In the genomic region with DNA sequence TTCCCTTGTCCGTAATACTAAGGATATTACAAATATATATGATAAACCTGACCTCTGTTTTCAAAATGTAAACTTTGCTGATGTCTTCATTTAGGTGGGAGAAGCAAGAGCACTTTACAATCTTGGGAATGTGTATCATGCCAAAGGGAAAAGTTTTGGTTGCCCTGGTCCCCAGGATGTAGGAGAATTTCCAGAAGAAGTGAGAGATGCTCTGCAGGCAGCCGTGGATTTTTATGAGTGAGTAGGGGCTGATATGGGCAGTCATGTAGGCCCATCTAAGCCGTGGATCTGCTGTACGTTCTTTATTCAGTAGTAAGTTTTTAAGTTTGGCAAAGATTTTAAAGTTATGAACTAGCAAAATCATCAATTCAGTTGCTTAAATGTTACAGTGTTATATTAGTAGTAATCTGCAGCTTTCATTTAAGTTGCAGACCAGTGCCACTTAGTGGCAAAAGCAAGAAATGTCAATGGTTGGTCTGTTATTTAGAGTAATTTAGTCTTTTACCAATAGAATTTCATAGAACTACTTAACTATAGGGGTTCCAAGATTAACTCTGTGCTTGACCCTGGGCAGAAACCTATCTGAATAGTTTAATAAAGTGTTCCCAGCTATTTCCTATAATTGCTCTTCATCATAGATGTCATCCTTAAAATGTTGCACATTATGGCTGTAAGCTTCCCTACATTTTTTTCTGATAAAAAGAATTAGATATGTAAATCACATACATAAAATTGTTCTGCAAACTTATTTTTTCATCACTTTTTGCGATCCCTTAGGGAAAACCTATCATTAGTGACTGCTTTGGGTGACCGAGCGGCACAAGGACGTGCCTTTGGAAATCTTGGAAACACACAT, we compare ENCODE assay signal across 8 cellular contexts. TPM values are rescaled to one million over a fixed set of nuclear protein-coding genes. Genes with fewer than 3 reads are reported as not detected.
DNase-seq lines count a peak whose midpoint lies in the region; FAIRE-seq and TF ChIP-seq lines count a peak whose summit lies in the region.

No MANE protein-coding gene starts in this region.

- H3K4me1 ChIP-seq in Karpas-422 (ENCODE audit: low read length), result no peaks in the 10 kb centered on the region
- no peaks in the 10 kb centered on the region for H3K4me1 ChIP-seq in liver (ENCODE audit: control insufficient read depth in 4 of 4, insufficient read depth in 4 of 4, low read length in 3 of 4)

- 65% methylated on average over 8 of the region's 8 CpGs for WGBS in liver

- peak; percentile 82 for FAIRE-seq in RCC 7860 (lab: Jason Lieb, UNC)

- H3K9me3 Mint-ChIP-seq in chondrocyte (ENCODE audit: low read depth), result no peaks in the 10 kb centered on the region
- no peaks in the 10 kb centered on the region for H3K9me3 Mint-ChIP-seq in type B pancreatic cell
- H3K9me3 Mint-ChIP-seq in T-helper 2 cell treated with Interferon-gamma antibody and Interleukin-4, amounts not matched to agents 5 μg/mL and 100 μg/mL, for 36 hours, result no peaks in the 10 kb centered on the region

- no peak overlapping the region for H3K27ac ChIP-seq in Karpas-422 (ENCODE audit: low read length)
- no peak overlapping the region for H3K27ac ChIP-seq in liver (ENCODE audit: low read depth in 1 of 2, low read length in 2 of 2)

- H3K4me2 ChIP-seq in Karpas-422 (ENCODE audit: low read depth, low read length, poor library complexity, severe bottlenecking), result no peak overlapping the region

- H3K27me3 ChIP-seq in Karpas-422 (ENCODE audit: low read length) (no peaks in the 10 kb centered on the region), liver (ENCODE audit: control insufficient read depth in 4 of 4, insufficient read depth in 4 of 4, low read length in 3 of 4) (no peaks in the 10 kb centered on the region)

- no peak overlapping the region for H2AFZ ChIP-seq in Karpas-422 (ENCODE audit: low read length)

- no peaks in the 10 kb centered on the region for H4K20me1 ChIP-seq in Karpas-422 (ENCODE audit: insufficient read depth, low read depth, low read length)

- no peak overlapping the region for H3K4me3 Mint-ChIP-seq in chondrocyte (ENCODE audit: unreplicated experiment)
- no peak overlapping the region for H3K4me3 Mint-ChIP-seq in type B pancreatic cell
- H3K4me3 Mint-ChIP-seq in T-helper 2 cell treated with Interferon-gamma antibody and Interleukin-4, amounts not matched to agents 5 μg/mL and 100 μg/mL, for 36 hours, result no peak overlapping the region

- no peaks in the 10 kb centered on the region for H3K9me3 ChIP-seq in Karpas-422 (ENCODE audit: low read length)
- H3K9me3 ChIP-seq in liver (ENCODE audit: control insufficient read depth in 4 of 4, low read length in 3 of 4), result no peaks in the 10 kb centered on the region

- peak; percentile 90 to 91 for TF ChIP-seq RAD21 in liver (IDR thresholded peaks at IDR 0.05)

- H3K27ac Mint-ChIP-seq in chondrocyte (ENCODE audit: unreplicated experiment) (peak overlapping the region; percentile 39), type B pancreatic cell (no peak overlapping the region)
- H3K27ac Mint-ChIP-seq in T-helper 2 cell treated with Interferon-gamma antibody and Interleukin-4, amounts not matched to agents 5 μg/mL and 100 μg/mL, for 36 hours, result no peak overlapping the region

- TF ChIP-seq CTCF in GM12875 (IDR thresholded peaks at IDR 0.05; ENCODE audit: borderline replicate concordance, insufficient read depth, low read depth, low read length) (peak; percentile 43; the same call in 1 of the 2 replicates), chondrocyte (IDR thresholded peaks at IDR 0.05) (peak; percentile 94), liver (IDR thresholded peaks at IDR 0.05; ENCODE audit: low read depth, low read length, missing input control) (peak; percentile 77), type B pancreatic cell (conservative IDR thresholded peaks at IDR 0.05) (peak; percentile 91)

- H3K36me3 ChIP-seq in Karpas-422 (ENCODE audit: insufficient read depth, low read length) (no peaks in the 10 kb centered on the region), liver (ENCODE audit: control insufficient read depth in 4 of 4, insufficient read depth in 3 of 4, low read depth in 1 of 4, low read length in 3 of 4) (no peaks in the 10 kb centered on the region)

- H3K36me3 Mint-ChIP-seq in chondrocyte (ENCODE audit: low read depth) (peaks cover 3% of the 10 kb centered on the region), type B pancreatic cell (peaks cover 4% of the 10 kb centered on the region)
- peaks cover 12% of the 10 kb centered on the region for H3K36me3 Mint-ChIP-seq in T-helper 2 cell treated with Interferon-gamma antibody and Interleukin-4, amounts not matched to agents 5 μg/mL and 100 μg/mL, for 36 hours (ENCODE audit: low read depth)

- H3K9ac ChIP-seq in Karpas-422 (ENCODE audit: low read length), result no peak overlapping the region; the same call in 1 of the 2 replicates
- H3K9ac ChIP-seq in liver (ENCODE audit: low read depth in 1 of 2, low read length in 2 of 2), result no peak overlapping the region

- H3K9me2 ChIP-seq in Karpas-422 (replicated peaks; ENCODE audit: insufficient read depth, low read length), result no peaks in the 10 kb centered on the region

- H3K4me3 ChIP-seq in GM12875 (ENCODE audit: low read depth, low read length) (no peak overlapping the region), Karpas-422 (ENCODE audit: low read length) (no peak overlapping the region), liver (ENCODE audit: low read depth in 1 of 3, low read length in 3 of 3) (no peak overlapping the region)

- peak; percentile 77 for DNase-seq in Ammon's horn (ENCODE audit: low spot score)
- DNase-seq in Karpas-422, result peak; percentile 85
- DNase-seq in RCC 7860 (ENCODE audit: low spot score), result peak; percentile 45
- no peak for DNase-seq in chondrocyte (ENCODE audit: low spot score)
- DNase-seq in type B pancreatic cell (ENCODE audit: extremely low spot score, unreplicated experiment), result no peak
- no peak for DNase-seq in T-helper 2 cell treated with Interferon-gamma antibody and Interleukin-4, amounts not matched to agents 5 μg/mL and 100 μg/mL, for 36 hours (ENCODE audit: low spot score)

- no peaks in the 10 kb centered on the region for H3K79me2 ChIP-seq in Karpas-422 (ENCODE audit: low read length)

- H3K27me3 Mint-ChIP-seq in chondrocyte (ENCODE audit: low read depth) (no peaks in the 10 kb centered on the region), type B pancreatic cell (no peaks in the 10 kb centered on the region)
- H3K27me3 Mint-ChIP-seq in T-helper 2 cell treated with Interferon-gamma antibody and Interleukin-4, amounts not matched to agents 5 μg/mL and 100 μg/mL, for 36 hours (ENCODE audit: low read depth), result no peaks in the 10 kb centered on the region

- peaks cover 15% of the 10 kb centered on the region for H3K4me1 Mint-ChIP-seq in chondrocyte (ENCODE audit: low read depth)
- peaks cover 7% of the 10 kb centered on the region for H3K4me1 Mint-ChIP-seq in type B pancreatic cell (ENCODE audit: unreplicated experiment)
- no peaks in the 10 kb centered on the region for H3K4me1 Mint-ChIP-seq in T-helper 2 cell treated with Interferon-gamma antibody and Interleukin-4, amounts not matched to agents 5 μg/mL and 100 μg/mL, for 36 hours (ENCODE audit: low read depth)

TF ChIP-seq in liver, 16 proteins besides CTCF, POLR2A, EP300 and RAD21 (continues in another document):
- TF ChIP-seq FOXA2 (IDR thresholded peaks at IDR 0.05), result no peak
- no peak for TF ChIP-seq JUND (IDR thresholded peaks at IDR 0.05)
- TF ChIP-seq ZBTB33 (IDR thresholded peaks at IDR 0.05), result no peak
- TF ChIP-seq HNF4G (IDR thresholded peaks at IDR 0.05), result no peak
- TF ChIP-seq RXRA (IDR thresholded peaks at IDR 0.05), result no peak
- TF ChIP-seq SP1 (IDR thresholded peaks at IDR 0.05), result no peak
- no peak for TF ChIP-seq MAX (IDR thresholded peaks at IDR 0.05)
- TF ChIP-seq FOXA1 (IDR thresholded peaks at IDR 0.05), result no peak

RNA-seq across cellular contexts. Expression of gene GPSM2, which starts 21.3 kb away (rescaled TPM):
- total RNA-seq in Karpas-422 (2014; rRNA removed; shearing (Covaris generic); ENCODE audit: low replicate concordance), result 13.7 and 18.3 TPM in 2 replicates
- 19.1 to 32.7 TPM (median 20.3 TPM) in 3 replicates for total RNA-seq in chondrocyte
- 10 to 100 TPM in 1 of 2 donors, under 1 TPM in 1; 0.33 to 28.9 TPM for total RNA-seq in liver
- 1 to 10 TPM in 1 of 2 donors, under 1 TPM in 1; 0.61 to 1.5 TPM for polyA plus RNA-seq in liver
- 21.8 and 27.9 TPM in 2 replicates for total RNA-seq in type B pancreatic cell (ENCODE audit: low replicate concordance)

RNA-seq across cellular contexts. Expression of gene AKNAD1, which starts 41.2 kb away (rescaled TPM):
- not detected in 2 replicates for total RNA-seq in Karpas-422 (2014; rRNA removed; shearing (Covaris generic); ENCODE audit: low replicate concordance)
- 0.45 TPM in 1 of 3 replicates, not detected in the others for total RNA-seq in chondrocyte
- not detected for total RNA-seq in liver
- polyA plus RNA-seq in liver, result not detected
- 0.92 TPM in 1 of 2 replicates, not detected in the other for total RNA-seq in type B pancreatic cell (ENCODE audit: low replicate concordance)

Comparison
In these comparisons a context has a peak if more than half of its experiments do, and no peak if none do; other contexts are left out.
1. DNase-seq: peak in Ammon's horn (single experiment), Karpas-422 (single experiment) and RCC 7860 (single experiment); none in chondrocyte (single experiment), type B pancreatic cell (single experiment) and T-helper 2 cell treated with Interferon-gamma antibody and Interleukin-4, amounts not matched to agents 5 μg/mL and 100 μg/mL, for 36 hours (single experiment).
2. CTCF ChIP-seq: peak in every context shown above with its lines; median percentile 94 in chondrocyte; 91 in type B pancreatic cell; 77 in liver; 43 in GM12875.